Comparison of ENCODE assay signal across 9 cellular contexts in the genomic region with DNA sequence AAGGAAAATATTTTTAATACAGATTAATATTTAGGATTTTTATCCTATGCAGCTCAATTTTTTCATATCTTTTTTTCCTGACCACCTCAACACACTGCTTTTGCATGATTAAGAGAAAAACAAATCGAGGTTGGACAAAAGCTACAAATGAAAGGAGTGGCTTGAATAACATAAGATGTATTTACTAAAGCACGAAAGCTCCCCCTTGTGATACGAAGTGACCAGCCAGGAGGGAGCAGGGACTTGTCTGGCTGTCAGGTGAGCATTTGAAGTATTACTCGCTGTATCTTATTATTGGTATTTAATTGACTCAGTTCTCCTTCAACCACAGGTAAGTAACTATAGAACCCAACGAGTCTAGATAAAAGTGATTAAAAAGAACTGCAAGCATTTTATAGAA.
A peak's percentile ranks its signal among the peaks of the same experiment; 100 is the strongest.
DNase-seq lines count a peak whose midpoint lies in the region; TF ChIP-seq lines count a peak whose summit lies in the region.
"Had no signal": no experiment of that assay in that cellular context is flagged by ENCODE, and none has a peak within 500 bp of the region (broad histone marks: within the 10 kb centered on the region; RNA-seq: fewer than 3 reads in every experiment).

No MANE protein-coding gene starts in this region.

- H3K9me3 ChIP-seq in BE2C: no peaks in the 10 kb centered on the region
- no peaks in the 10 kb centered on the region for H3K9me3 ChIP-seq in endodermal cell (ENCODE audit: control insufficient read depth, low read length)
- H3K9me3 ChIP-seq: BLaER1 treated with 17β-estradiol and CSF1 and Interleukin-3, amounts not matched to agents 10 nM and 100 nM had no signal

- peaks cover 14% of the 10 kb centered on the region for H3K4me1 Mint-ChIP-seq in endodermal cell

- H3K36me3 Mint-ChIP-seq in endodermal cell (ENCODE audit: low read depth): no peaks in the 10 kb centered on the region

- H3K4me3 ChIP-seq in BE2C (ENCODE audit: low read depth, low read length) (no peak overlapping the region), HL-60 (replicated peaks; ENCODE audit: insufficient read depth, low read length) (no peak overlapping the region), endodermal cell (ENCODE audit: low read length) (no peak overlapping the region)
- H3K4me3 ChIP-seq: BLaER1 treated with 17β-estradiol and CSF1 and Interleukin-3, amounts not matched to agents 10 nM and 100 nM had no signal

- H3K27me3 Mint-ChIP-seq in endodermal cell (ENCODE audit: insufficient read depth): no peaks in the 10 kb centered on the region

- H3K9me3 Mint-ChIP-seq in endodermal cell: no peaks in the 10 kb centered on the region

- H3K4me1 ChIP-seq in BE2C (0 out of 2 replicates have a peak, but pooled peaks cover 5% of the 10 kb centered on the region), endodermal cell (ENCODE audit: control insufficient read depth, insufficient read depth, low read length) (peaks cover 6% of the 10 kb centered on the region)

- H3K4me3 Mint-ChIP-seq in endodermal cell: no peak overlapping the region

- peak; percentile 84 for TF ChIP-seq CTCF in BE2C (IDR thresholded peaks at IDR 0.05; ENCODE audit: low read depth, low read length)
- peak; percentile 6 for TF ChIP-seq CTCF in HL-60 (IDR thresholded peaks at IDR 0.05; ENCODE audit: insufficient read depth, low read length)
- peak; percentile 77 for TF ChIP-seq CTCF in endodermal cell (conservative IDR thresholded peaks at IDR 0.05)

- 26% methylated on average over 4 of the region's 5 CpGs; no CpG with 5 or more reads in 1 of the 2 experiments for WGBS in endodermal cell (ENCODE audit: insufficient coverage in 1 of 2, insufficient read length in 1 of 2), 2 experiments

- H3K27me3 ChIP-seq in BE2C (no peaks in the 10 kb centered on the region), HL-60 (ENCODE audit: insufficient read depth, poor library complexity, severe bottlenecking) (no peaks in the 10 kb centered on the region), endodermal cell (ENCODE audit: control insufficient read depth, insufficient read depth, low read length, poor library complexity, severe bottlenecking) (no peaks in the 10 kb centered on the region)
- H3K27me3 ChIP-seq: BLaER1 treated with 17β-estradiol and CSF1 and Interleukin-3, amounts not matched to agents 10 nM and 100 nM had no signal

- H3K27ac Mint-ChIP-seq in endodermal cell: no peak overlapping the region

- H3K36me3 ChIP-seq in BE2C (no peaks in the 10 kb centered on the region), endodermal cell (ENCODE audit: control insufficient read depth, insufficient read depth, low read length) (no peaks in the 10 kb centered on the region)
- H3K36me3 ChIP-seq: BLaER1 treated with 17β-estradiol and CSF1 and Interleukin-3, amounts not matched to agents 10 nM and 100 nM had no signal

- H3K27ac ChIP-seq in HL-60 (replicated peaks): no peak overlapping the region
- no peak overlapping the region for H3K27ac ChIP-seq in endodermal cell (ENCODE audit: low read depth, low read length)
- H3K27ac ChIP-seq: BLaER1 treated with 17β-estradiol and CSF1 and Interleukin-3, amounts not matched to agents 10 nM and 100 nM had no signal

- DNase-seq in BE2C (peak; percentile 68), HL-60 (ENCODE audit: low read depth in 1 of 2, low spot score in 1 of 2) (peak in 1 of 2 experiments; percentile 9), NCI-H524 (lab: John Stamatoyannopoulos, UW) (peak; percentile 34 to 76), endodermal cell (peak; percentile 80), GM03348 (ENCODE audit: low spot score) (no peak), dermis blood vessel endothelial cell (no peak), KG1 (lab: John Stamatoyannopoulos, UW) (no peak)
- DNase-seq in stimulated activated naive CD4-positive, alpha-beta T cell (lab: John Stamatoyannopoulos, UW): no peak

- H3K9ac ChIP-seq in endodermal cell (ENCODE audit: extremely low read depth, low read length, poor library complexity, severe bottlenecking): no peak overlapping the region
- H3K9ac ChIP-seq: BLaER1 treated with 17β-estradiol and CSF1 and Interleukin-3, amounts not matched to agents 10 nM and 100 nM had no signal

Comparison
In these comparisons a context has a peak if more than half of its experiments do, and no peak if none do; other contexts are left out.
1. DNase-seq: peak in BE2C (single experiment), NCI-H524 (2 of 2) and endodermal cell (single experiment); none in GM03348 (single experiment), dermis blood vessel endothelial cell (single experiment), stimulated activated naive CD4-positive, alpha-beta T cell (0 of 6) and KG1 (single experiment).
2. CTCF ChIP-seq: peak in every context shown above with its lines; median percentile 84 in BE2C; 77 in endodermal cell; 6 in HL-60.